In genomic region chr4:44046491-44046890, GRCh38 we compare ENCODE assay signal across 33 cellular contexts.
DNase-seq lines count a peak whose midpoint lies in the region; ATAC-seq, FAIRE-seq and TF ChIP-seq lines count a peak whose summit lies in the region.
"Had no signal": no experiment of that assay in that cellular context is flagged by ENCODE, and none has a peak within 500 bp of the region (broad histone marks: within the 10 kb centered on the region; RNA-seq: fewer than 3 reads in every experiment).

No MANE protein-coding gene starts in this region.

- H4K8ac ChIP-seq in H1 (ENCODE audit: extremely low read depth, insufficient read depth, low read length) = no peak overlapping the region
- no peak overlapping the region for H4K8ac ChIP-seq in mesendoderm (ENCODE audit: low read depth, low read length)

- H3K79me1 ChIP-seq in H1 (ENCODE audit: low read depth, low read length) = no peaks in the 10 kb centered on the region
- H3K79me1 ChIP-seq in mesendoderm (ENCODE audit: low read length) = no peaks in the 10 kb centered on the region

- H3K27me3 ChIP-seq in H1 (replicated peaks in 1 of 4; ENCODE audit: control insufficient read depth in 3 of 4, extremely low read depth in 1 of 4, insufficient read depth in 3 of 4, low read length in 3 of 4) (no peaks in the 10 kb centered on the region), mesendoderm (ENCODE audit: insufficient read depth, low read length, poor library complexity) (no peaks in the 10 kb centered on the region), gastroesophageal sphincter (no peaks in the 10 kb centered on the region)
- H3K27me3 ChIP-seq: BE2C; BLaER1; BLaER1 treated with 17β-estradiol and CSF1 and Interleukin-3, amounts not matched to agents 10 nM and 100 nM had no signal

- WGBS in H1 (ENCODE audit: extremely low coverage in 1 of 2, insufficient coverage in 1 of 2, insufficient read length in 1 of 2, insufficient replicate concordance in 2 of 2, low coverage in 1 of 2, low lambda C conversion rate in 2 of 2, missing lambda C conversion rate in 1 of 2), 2 experiments = 93% methylated on average over 4 of the region's 4 CpGs; no CpG with 5 or more reads in 1 of the 2 experiments
- WGBS in mesendoderm (ENCODE audit: extremely low coverage, insufficient coverage, low lambda C conversion rate) = no CpG with 5 or more reads among the region's 4 CpGs
- 71 to 78% methylated on average over 3 to 4 of the region's 4 CpGs for WGBS in gastroesophageal sphincter (ENCODE audit: low coverage in 1 of 2), 2 donors

- H2BK12ac ChIP-seq in H1 (ENCODE audit: low read depth, low read length) = no peak overlapping the region

- TF ChIP-seq CTCF in H1 (IDR thresholded peaks at IDR 0.05; ENCODE audit: control extremely low read depth in 1 of 3, insufficient read depth in 1 of 3, low read depth in 1 of 3, low read length in 3 of 3) (no peak), gastroesophageal sphincter (IDR thresholded peaks at IDR 0.05) (no peak)

- DNase-seq in SK-MEL-5 (ENCODE audit: low read depth, low spot score) (peak; percentile 97), H1 (ENCODE audit: low read depth in 1 of 2, low spot score in 2 of 2) (no peak), foreskin melanocyte (peak; percentile 23), NCI-H2081 (lab: John Stamatoyannopoulos, UW) (no peak), mesendoderm (no peak)
- DNase-seq: 8988T; ACHN; AML-193; BE2C; C1 segment of cervical spinal cord; Caco-2; Calu3; CD4-positive, alpha-beta memory T cell; CD4-positive, alpha-beta T cell; CD4-positive, CD25-positive, alpha-beta regulatory T cell; CD8-positive, alpha-beta memory T cell; CD8-positive, alpha-beta T cell; COR-L47; DMS 273 treated with DMSO at 0.1 percent for 48 hours; DMS153; DMS53; DMS79; DMS79 treated with DMSO at 0.1 percent for 48 hours; DND-41; EL had no signal

- POLR2A ChIA-PET in H1 (lab: Charles Lee; ENCODE audit: partially characterized antibody) = interaction anchor here (0.9 kb wide), 1 partner anchor 10 kb away, joined by 3 read pairs; no protein-coding TSS in a partner anchor

- no peaks in the 10 kb centered on the region for H3K4me1 ChIP-seq in H1 (replicated peaks in 1 of 4; ENCODE audit: control insufficient read depth in 3 of 4, insufficient read depth in 4 of 4, low read length in 3 of 4)
- no peaks in the 10 kb centered on the region for H3K4me1 ChIP-seq in mesendoderm (ENCODE audit: control insufficient read depth, low read depth, low read length)
- H3K4me1 ChIP-seq in gastroesophageal sphincter = no peaks in the 10 kb centered on the region
- H3K4me1 ChIP-seq: A549, BE2C, BLaER1, Caco-2 had no signal

- no peak overlapping the region for H3K4me2 ChIP-seq in H1 (ENCODE audit: insufficient read depth in 1 of 2, low read depth in 2 of 2, low read length in 2 of 2)
- no peak overlapping the region for H3K4me2 ChIP-seq in mesendoderm (ENCODE audit: low read length)
- H3K4me2 ChIP-seq: A549; BLaER1; BLaER1 treated with 17β-estradiol and CSF1 and Interleukin-3, amounts not matched to agents 10 nM and 100 nM had no signal

- no peak overlapping the region for H3K4me3 ChIP-seq in H1 (ENCODE audit: extremely low read depth in 1 of 4, insufficient read depth in 2 of 4, low read depth in 3 of 4, low read length in 4 of 4)
- no peak overlapping the region for H3K4me3 ChIP-seq in mesendoderm (ENCODE audit: low read length)
- no peak overlapping the region for H3K4me3 ChIP-seq in gastroesophageal sphincter
- H3K4me3 ChIP-seq: A549; BLaER1; BLaER1 treated with 17β-estradiol and CSF1 and Interleukin-3, amounts not matched to agents 10 nM and 100 nM had no signal

- H2BK15ac ChIP-seq in H1 (ENCODE audit: low read length) = no peak overlapping the region
- no peak overlapping the region for H2BK15ac ChIP-seq in mesendoderm (replicated peaks; ENCODE audit: low read depth)

- no peak for ATAC-seq in gastroesophageal sphincter
- ATAC-seq: A549; CD8-positive, alpha-beta T cell had no signal

- TF ChIP-seq EP300 in H1 (IDR thresholded peaks at IDR 0.05; ENCODE audit: borderline replicate concordance in 1 of 2, low read depth in 2 of 2, low read length in 2 of 2) (no peak), gastroesophageal sphincter (IDR thresholded peaks at IDR 0.05) (no peak)

- no peak overlapping the region for H3K56ac ChIP-seq in H1 (replicated peaks; ENCODE audit: insufficient read length, low read depth, low read length)
- no peak overlapping the region for H3K56ac ChIP-seq in mesendoderm (ENCODE audit: low read length)

- H3K14ac ChIP-seq in H1 (ENCODE audit: insufficient read length) = no peak overlapping the region

- H2AK5ac ChIP-seq in H1 (ENCODE audit: low read depth, low read length) (no peak overlapping the region), mesendoderm (ENCODE audit: low read length) (no peak overlapping the region)

- H2BK20ac ChIP-seq in H1 (ENCODE audit: low read length) = 0 out of 2 replicates have a peak overlapping the region, but pooled peaks have one; percentile 67

- H3K23ac ChIP-seq in H1 (ENCODE audit: insufficient read length) = no peak overlapping the region
- H3K23ac ChIP-seq in mesendoderm (ENCODE audit: low read length) = no peak overlapping the region

- H3K27ac ChIP-seq in H1 (ENCODE audit: low read depth, low read length) (no peak overlapping the region), mesendoderm (ENCODE audit: low read depth, low read length) (no peak overlapping the region), gastroesophageal sphincter (no peak overlapping the region)
- H3K27ac ChIP-seq: 22Rv1; A549; BLaER1; BLaER1 treated with 17β-estradiol and CSF1 and Interleukin-3, amounts not matched to agents 10 nM and 100 nM; C4-2B had no signal

- H3K36me3 ChIP-seq in H1 (ENCODE audit: control insufficient read depth in 2 of 4, insufficient read depth in 4 of 4, low read length in 3 of 4) (no peaks in the 10 kb centered on the region), mesendoderm (ENCODE audit: control insufficient read depth, insufficient read depth, low read length) (no peaks in the 10 kb centered on the region), gastroesophageal sphincter (no peaks in the 10 kb centered on the region)
- H3K36me3 ChIP-seq: BE2C; BLaER1; BLaER1 treated with 17β-estradiol and CSF1 and Interleukin-3, amounts not matched to agents 10 nM and 100 nM had no signal

- H3K79me2 ChIP-seq in H1 (ENCODE audit: control insufficient read depth in 1 of 2, insufficient read depth in 2 of 2, low read length in 2 of 2) (no peaks in the 10 kb centered on the region), mesendoderm (ENCODE audit: control insufficient read depth, insufficient read depth, low read length) (no peaks in the 10 kb centered on the region)

- H3K18ac ChIP-seq in H1 (ENCODE audit: extremely low read depth, low read length) (no peak overlapping the region), mesendoderm (ENCODE audit: low read length) (no peak overlapping the region)

- H3K9ac ChIP-seq in H1 (replicated peaks in 1 of 4; ENCODE audit: extremely low read depth in 1 of 4, low read depth in 3 of 4, low read length in 3 of 4) (no peak overlapping the region), mesendoderm (ENCODE audit: low read length) (no peak overlapping the region)
- H3K9ac ChIP-seq: BLaER1; BLaER1 treated with 17β-estradiol and CSF1 and Interleukin-3, amounts not matched to agents 10 nM and 100 nM had no signal

- in situ Hi-C loops in SK-MEL-5 (cut with HindIII; ENCODE audit: low pct_unique_long_range_greater_than_20kb, low sequenced_read_pairs) = no loop called here

- H4K91ac ChIP-seq in H1 (replicated peaks; ENCODE audit: insufficient read length, low read length) = no peak overlapping the region

- no peaks in the 10 kb centered on the region for H3K23me2 ChIP-seq in H1 (ENCODE audit: low read depth, low read length)

- no peaks in the 10 kb centered on the region for H3K9me3 ChIP-seq in H1 (ENCODE audit: insufficient read depth in 2 of 2, low read depth in 1 of 2, low read length in 1 of 2)
- H3K9me3 ChIP-seq in gastroesophageal sphincter = no peaks in the 10 kb centered on the region
- H3K9me3 ChIP-seq: A549; BE2C; BLaER1; BLaER1 treated with 17β-estradiol and CSF1 and Interleukin-3, amounts not matched to agents 10 nM and 100 nM had no signal

- no peak for TF ChIP-seq POLR2A in H1 (IDR thresholded peaks at IDR 0.05; ENCODE audit: control extremely low read depth in 1 of 2, low read depth in 2 of 2, low read length in 2 of 2)
- no peak for TF ChIP-seq POLR2A in gastroesophageal sphincter (IDR thresholded peaks at IDR 0.05)

- no peak overlapping the region for H3K4ac ChIP-seq in H1 (replicated peaks; ENCODE audit: insufficient read length, low read depth, low read length)
- H3K4ac ChIP-seq in mesendoderm (ENCODE audit: low read depth, low read length) = no peak overlapping the region

- no peak for TF ChIP-seq RAD21 in H1 (IDR thresholded peaks at IDR 0.05 in 1 of 2, conservative IDR thresholded peaks at IDR 0.05 in 1 of 2; ENCODE audit: low read depth in 2 of 2, low read length in 2 of 2)

- no peak overlapping the region for H2BK120ac ChIP-seq in H1 (replicated peaks; ENCODE audit: low read depth, low read length)
- H2BK120ac ChIP-seq in mesendoderm (ENCODE audit: low read depth, low read length) = no peak overlapping the region

- no peak for FAIRE-seq in H1 (lab: Jason Lieb, UNC)
- FAIRE-seq: A204.1, A549, D721Med had no signal

- no peak overlapping the region for H4K5ac ChIP-seq in H1 (ENCODE audit: insufficient read length, low read depth, low read length)
- H4K5ac ChIP-seq in mesendoderm (ENCODE audit: low read length) = no peak overlapping the region

- H4K20me1 ChIP-seq in H1 (replicated peaks in 1 of 2; ENCODE audit: control insufficient read depth in 1 of 2, insufficient read depth in 2 of 2, low read length in 2 of 2) = no peaks in the 10 kb centered on the region
- H4K20me1 ChIP-seq: BLaER1; BLaER1 treated with 17β-estradiol and CSF1 and Interleukin-3, amounts not matched to agents 10 nM and 100 nM had no signal

- H2BK5ac ChIP-seq in H1 (ENCODE audit: low read depth, low read length) (no peak overlapping the region), mesendoderm (ENCODE audit: low read length) (no peak overlapping the region)

- no peak overlapping the region for H2AFZ ChIP-seq in H1 (ENCODE audit: low read length)

- CTCF ChIA-PET in H1 (lab: Charles Lee; ENCODE audit: partially characterized antibody) = no interaction called here

TF ChIP-seq in H1, 55 proteins besides CTCF, POLR2A, EP300 and RAD21 (continues in another document):
- TF ChIP-seq CHD2 (IDR thresholded peaks at IDR 0.05; ENCODE audit: low read length) (no peak), BCL11A (IDR thresholded peaks at IDR 0.05; ENCODE audit: low read depth in 2 of 2, low read length in 2 of 2) (no peak), SP4 (IDR thresholded peaks at IDR 0.05; ENCODE audit: low read length) (no peak), E2F6 (IDR thresholded peaks at IDR 0.05) (no peak), CHD1 (IDR thresholded peaks at IDR 0.05; ENCODE audit: low read depth, low read length) (no peak)

Comparison
In these comparisons a context has a peak if more than half of its experiments do, and no peak if none do; other contexts are left out.
1. DNase-seq: peak in SK-MEL-5 (single experiment) and foreskin melanocyte (single experiment); none in H1 (0 of 2), NCI-H2081 (0 of 2) and mesendoderm (single experiment).